In the genomic region with DNA sequence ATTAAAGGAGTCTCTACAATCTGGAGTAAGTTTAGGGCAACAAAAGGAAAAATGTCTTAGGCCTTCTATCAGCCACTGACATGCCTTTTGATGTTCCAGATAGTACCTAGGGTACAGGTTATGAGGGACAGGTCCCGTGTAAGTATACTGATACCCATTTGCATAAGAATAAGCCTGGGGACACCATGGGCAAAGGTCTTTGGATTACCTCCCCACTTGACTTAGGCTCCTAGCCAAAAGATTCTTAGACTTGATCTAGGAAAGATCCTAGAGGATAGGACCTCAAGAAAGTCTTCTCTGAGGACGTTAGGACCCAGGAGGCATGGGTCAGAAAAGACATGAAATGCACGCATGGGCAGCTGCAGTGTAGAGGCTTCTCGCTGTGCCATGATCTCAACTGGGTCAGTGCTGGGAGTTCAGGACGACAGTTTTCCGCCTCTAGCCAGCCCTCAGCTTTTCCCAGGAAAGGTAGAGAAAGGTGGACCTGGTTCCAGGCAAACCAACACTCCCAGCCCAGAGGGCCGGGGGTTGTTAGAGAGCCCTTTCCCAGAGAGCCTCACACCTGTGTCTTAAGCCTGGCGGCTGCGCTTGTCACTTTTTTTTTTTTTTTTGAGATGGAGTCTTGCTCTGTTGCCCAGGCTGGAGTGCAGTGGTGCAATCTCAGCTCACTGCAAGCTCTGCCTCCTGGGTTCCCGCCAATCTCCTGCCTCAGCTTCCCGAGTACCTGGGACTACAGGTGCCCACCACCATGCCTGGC, we compare ENCODE assay signal across 11 cellular contexts. TPM values are rescaled to one million over a fixed set of nuclear protein-coding genes. Genes with fewer than 3 reads are reported as not detected.
DNase-seq lines count a peak whose midpoint lies in the region; ATAC-seq, FAIRE-seq and TF ChIP-seq lines count a peak whose summit lies in the region.
"Had no signal": no experiment of that assay in that cellular context is flagged by ENCODE, and none has a peak within 500 bp of the region (broad histone marks: within the 10 kb centered on the region; RNA-seq: fewer than 3 reads in every experiment).

No MANE protein-coding gene starts in this region.

- POLR2A ChIA-PET in activated CD8-positive, alpha-beta T cell treated with anti-CD3 and anti-CD28 coated beads for 36 hours (lab: Charles Lee): no interaction called here
- POLR2A ChIA-PET in HepG2 (lab: Yijun Ruan, JAX): no interaction called here

- TF ChIP-seq RAD21 in HepG2 (CRISPR knock-in tag; IDR thresholded peaks at IDR 0.05): no peak

- 88% methylated on average over 10 of the region's 11 CpGs for WGBS in HepG2 (ENCODE audit: low lambda C conversion rate)

- peaks cover 3% of the 10 kb centered on the region for H3K9me3 Mint-ChIP-seq in stimulated activated naive CD8-positive, alpha-beta T cell treated with anti-CD3 and anti-CD28 coated beads, Interleukin-15, Interleukin-2, amounts not matched to agents 100 ng/mL and 50 ng/mL, for 24 hours
- H3K9me3 Mint-ChIP-seq in activated CD8-positive, alpha-beta T cell treated with anti-CD3 and anti-CD28 coated beads for 36 hours: peaks cover 4% of the 10 kb centered on the region

- H3K4me1 Mint-ChIP-seq in stimulated activated naive CD8-positive, alpha-beta T cell treated with anti-CD3 and anti-CD28 coated beads, Interleukin-15, Interleukin-2, amounts not matched to agents 100 ng/mL and 50 ng/mL, for 24 hours (ENCODE audit: low read depth): peaks cover 23% of the 10 kb centered on the region
- H3K4me1 Mint-ChIP-seq in activated CD8-positive, alpha-beta T cell treated with anti-CD3 and anti-CD28 coated beads for 36 hours (ENCODE audit: low read depth): peaks cover 17% of the 10 kb centered on the region

- no peak overlapping the region for H3K4me2 ChIP-seq in HepG2 (ENCODE audit: low read depth, low read length)

- TF ChIP-seq EP300 in HepG2 (IDR thresholded peaks at IDR 0.05; ENCODE audit: low read depth in 2 of 2, low read length in 2 of 2): no peak
- no peak for TF ChIP-seq EP300 in HepG2 (CRISPR knock-in tag; IDR thresholded peaks at IDR 0.05; ENCODE audit: borderline replicate concordance)

- ATAC-seq in stimulated activated naive CD8-positive, alpha-beta T cell treated with anti-CD3 and anti-CD28 coated beads, Interleukin-15, Interleukin-2, amounts not matched to agents 100 U/mL and 50 U/mL, for 24 hours: no peak
- peak; percentile 21 for ATAC-seq in activated CD8-positive, alpha-beta T cell treated with anti-CD3 and anti-CD28 coated beads for 36 hours
- ATAC-seq in HepG2: no peak
- ATAC-seq in upper lobe of right lung: no peak
- ATAC-seq in mucosa of descending colon: no peak

- FAIRE-seq in HepG2 (lab: Jason Lieb, UNC): no peak

- H3K27ac Mint-ChIP-seq in stimulated activated naive CD8-positive, alpha-beta T cell treated with anti-CD3 and anti-CD28 coated beads, Interleukin-15, Interleukin-2, amounts not matched to agents 100 ng/mL and 50 ng/mL, for 24 hours: peak overlapping the region; percentile 97
- H3K27ac Mint-ChIP-seq in activated CD8-positive, alpha-beta T cell treated with anti-CD3 and anti-CD28 coated beads for 36 hours: peak overlapping the region; percentile 93

- peaks cover 45% of the 10 kb centered on the region for H3K4me1 ChIP-seq in HepG2 (ENCODE audit: insufficient read depth, low read length)
- H3K4me1 ChIP-seq in upper lobe of right lung: no peaks in the 10 kb centered on the region
- H3K4me1 ChIP-seq in mucosa of descending colon (ENCODE audit: low read depth): no peaks in the 10 kb centered on the region

- H3K27ac ChIP-seq in HepG2 (ENCODE audit: extremely low read length, insufficient read depth, low read length): no peak overlapping the region
- no peak overlapping the region for H3K27ac ChIP-seq in upper lobe of right lung

- H3K36me3 Mint-ChIP-seq in stimulated activated naive CD8-positive, alpha-beta T cell treated with anti-CD3 and anti-CD28 coated beads, Interleukin-15, Interleukin-2, amounts not matched to agents 100 ng/mL and 50 ng/mL, for 24 hours (ENCODE audit: low read depth): peaks cover under 1% of the 10 kb centered on the region
- H3K36me3 Mint-ChIP-seq in activated CD8-positive, alpha-beta T cell treated with anti-CD3 and anti-CD28 coated beads for 36 hours (ENCODE audit: low read depth): peaks cover 4% of the 10 kb centered on the region

- no peak for DNase-seq in stimulated activated naive CD8-positive, alpha-beta T cell treated with anti-CD3 and anti-CD28 coated beads, Interleukin-15, Interleukin-2, amounts not matched to agents 100 U/mL and 50 U/mL, for 24 hours
- DNase-seq in activated CD8-positive, alpha-beta T cell treated with anti-CD3 and anti-CD28 coated beads for 36 hours: no peak
- DNase-seq in HepG2 (ENCODE audit: low spot score) (no peak), upper lobe of right lung (no peak), mucosa of descending colon (no peak), SKM-1 (lab: John Stamatoyannopoulos, UW; ENCODE audit: unreplicated experiment) (no peak), amniotic stem cell (lab: John Stamatoyannopoulos, UW) (no peak)
- DNase-seq: anterior cingulate cortex, dermis blood vessel endothelial cell, SW 1271 had no signal

- no peaks in the 10 kb centered on the region for H4K20me1 ChIP-seq in HepG2 (ENCODE audit: insufficient read depth, low read length)

- TF ChIP-seq CTCF in activated CD8-positive, alpha-beta T cell treated with anti-CD3 and anti-CD28 coated beads for 36 hours (IDR thresholded peaks at IDR 0.05): no peak
- TF ChIP-seq CTCF in HepG2 (CRISPR knock-in tag; IDR thresholded peaks at IDR 0.05) (no peak), upper lobe of right lung (IDR thresholded peaks at IDR 0.05) (no peak), mucosa of descending colon (IDR thresholded peaks at IDR 0.05) (no peak)

- BruUV-seq in HepG2 (replicated peaks; lab: Mats Ljungman, UMichigan): no TSS peak

- CTCF ChIA-PET in activated CD8-positive, alpha-beta T cell treated with anti-CD3 and anti-CD28 coated beads for 36 hours (lab: Charles Lee): no interaction called here
- CTCF ChIA-PET in HepG2 (lab: Yijun Ruan, JAX; ENCODE audit: low intra/inter-chr PET ratio, low total read pairs): no interaction called here

- in situ Hi-C loops in HepG2 (cut with HindIII; ENCODE audit: extremely low pct_ligation_motif_present, low pct_unique_long_range_greater_than_20kb): no loop called here

- H3K4me3 ChIP-seq in HepG2 (replicated peaks in 1 of 3; ENCODE audit: insufficient read depth in 1 of 3, low read depth in 2 of 3, low read length in 3 of 3) (no peak overlapping the region), upper lobe of right lung (peak overlapping the region; percentile 46), mucosa of descending colon (no peak overlapping the region)

- no peaks in the 10 kb centered on the region for H3K27me3 Mint-ChIP-seq in stimulated activated naive CD8-positive, alpha-beta T cell treated with anti-CD3 and anti-CD28 coated beads, Interleukin-15, Interleukin-2, amounts not matched to agents 100 ng/mL and 50 ng/mL, for 24 hours
- H3K27me3 Mint-ChIP-seq in activated CD8-positive, alpha-beta T cell treated with anti-CD3 and anti-CD28 coated beads for 36 hours: no peaks in the 10 kb centered on the region

- H2AFZ ChIP-seq in HepG2 (ENCODE audit: low read length): no peak overlapping the region

- no peak overlapping the region for H3K9ac ChIP-seq in HepG2 (ENCODE audit: insufficient read depth, low read depth, low read length)

- H3K27me3 ChIP-seq in HepG2 (ENCODE audit: control insufficient read depth in 1 of 2, insufficient read depth in 2 of 2, low read length in 2 of 2) (no peaks in the 10 kb centered on the region), upper lobe of right lung (no peaks in the 10 kb centered on the region)

- H3K9me3 ChIP-seq in HepG2 (ENCODE audit: low read length) (peaks cover 3% of the 10 kb centered on the region), upper lobe of right lung (no peaks in the 10 kb centered on the region), mucosa of descending colon (peaks cover under 1% of the 10 kb centered on the region)

- H3K36me3 ChIP-seq in HepG2 (replicated peaks in 1 of 2; ENCODE audit: control insufficient read depth in 1 of 2, insufficient read depth in 2 of 2, low read length in 2 of 2) (no peaks in the 10 kb centered on the region), upper lobe of right lung (no peaks in the 10 kb centered on the region), mucosa of descending colon (ENCODE audit: low read depth) (no peaks in the 10 kb centered on the region)

- intact Hi-C loops in activated CD8-positive, alpha-beta T cell treated with anti-CD3 and anti-CD28 coated beads for 36 hours (cut with micrococcal nuclease): no loop called here
- intact Hi-C loops in HepG2 (cut with micrococcal nuclease; ENCODE audit: unreplicated experiment) (no loop called here), upper lobe of right lung (cut with DNase I) (no loop called here), mucosa of descending colon (cut with DNase I, micrococcal nuclease) (no loop called here)

- no peaks in the 10 kb centered on the region for H3K79me2 ChIP-seq in HepG2 (ENCODE audit: insufficient read depth, low read length)

- H3K4me3 Mint-ChIP-seq in stimulated activated naive CD8-positive, alpha-beta T cell treated with anti-CD3 and anti-CD28 coated beads, Interleukin-15, Interleukin-2, amounts not matched to agents 100 ng/mL and 50 ng/mL, for 24 hours: peak overlapping the region; percentile 94
- H3K4me3 Mint-ChIP-seq in activated CD8-positive, alpha-beta T cell treated with anti-CD3 and anti-CD28 coated beads for 36 hours: peak overlapping the region; percentile 91

- TF ChIP-seq POLR2A in HepG2 (IDR thresholded peaks at IDR 0.05; ENCODE audit: insufficient read depth in 1 of 2, low read depth in 2 of 2, low read length in 2 of 2): no peak

RNA-seq across cellular contexts. Expression of a gene that starts 26.6 kb away (rescaled TPM):
- total RNA-seq in activated CD8-positive, alpha-beta T cell treated with anti-CD3 and anti-CD28 coated beads for 36 hours: 10 to 100 TPM; 52.3 to 57.1 TPM
- total RNA-seq in HepG2 (2016; rRNA removed; fragmentation: Illumina TruSeq; extraction: Trizol): 12.1 and 25.3 TPM in 2 replicates
- total RNA-seq in HepG2 (2016; cell fraction: cytosol; rRNA removed; fragmentation: Illumina TruSeq; extraction: Trizol; ENCODE audit: low read depth): 10.5 and 12.0 TPM in 2 replicates
- total RNA-seq in HepG2 (2016; cell fraction: insoluble cytoplasmic fraction; rRNA removed; fragmentation: Illumina TruSeq; extraction: Trizol): 9.2 and 25.2 TPM in 2 replicates
- 7.8 and 8.3 TPM in 2 replicates for total RNA-seq in HepG2 (2016; cell fraction: membrane; rRNA removed; fragmentation: Illumina TruSeq; extraction: Trizol)
- total RNA-seq in HepG2 (2016; cell fraction: nucleus; rRNA removed; fragmentation: Illumina TruSeq; extraction: Trizol): 34.8 and 45.0 TPM in 2 replicates
- 19.1 and 25.5 TPM in 2 replicates for polyA plus RNA-seq in HepG2 (2011; rRNA removed)
- polyA plus RNA-seq in HepG2 (2011; cell fraction: cytosol; rRNA removed): 6.8 and 9.3 TPM in 2 replicates
- 164 and 167 TPM in 2 replicates for polyA plus RNA-seq in HepG2 (2011; cell fraction: nucleus; rRNA removed)
- polyA plus RNA-seq in HepG2 (2012): 23.7 and 26.2 TPM in 2 replicates
- 3.7 and 3.9 TPM in 2 replicates for polyA plus RNA-seq in HepG2 (2016; cell fraction: cytosol; fragmentation: Illumina TruSeq; extraction: Trizol; ENCODE audit: low read depth)
- 14.4 and 17.9 TPM in 2 replicates for polyA plus RNA-seq in HepG2 (2016; cell fraction: insoluble cytoplasmic fraction; fragmentation: Illumina TruSeq; extraction: Trizol; ENCODE audit: low read depth)
- 7.6 and 7.8 TPM in 2 replicates for polyA plus RNA-seq in HepG2 (2016; cell fraction: membrane; fragmentation: Illumina TruSeq; extraction: Trizol; ENCODE audit: low read depth)
- 109 and 113 TPM in 2 replicates for polyA plus RNA-seq in HepG2 (2016; cell fraction: nucleus; fragmentation: Illumina TruSeq; extraction: Trizol; ENCODE audit: insufficient read depth, low read depth)
- polyA minus RNA-seq in HepG2 (2011; rRNA and poly(A)+ RNA removed; ENCODE audit: low replicate concordance): 49.0 and 66.8 TPM in 2 replicates
- polyA minus RNA-seq in HepG2 (2011; cell fraction: cytosol; rRNA and poly(A)+ RNA removed): 4.6 and 5.2 TPM in 2 replicates
- polyA minus RNA-seq in HepG2 (2011; cell fraction: nucleus; rRNA and poly(A)+ RNA removed): 90.0 and 98.8 TPM in 2 replicates
- total RNA-seq in upper lobe of right lung: 25.4 TPM
- total RNA-seq in mucosa of descending colon: 10 to 100 TPM; 21.2 to 24.1 (median 23.1) TPM

RNA-seq across cellular contexts. Expression of a gene that starts 52.0 kb away (rescaled TPM):
- 10 to 100 TPM; 56.2 to 60.5 TPM for total RNA-seq in activated CD8-positive, alpha-beta T cell treated with anti-CD3 and anti-CD28 coated beads for 36 hours
- 28.5 and 33.9 TPM in 2 replicates for total RNA-seq in HepG2 (2016; rRNA removed; fragmentation: Illumina TruSeq; extraction: Trizol)
- 158 and 165 TPM in 2 replicates for total RNA-seq in HepG2 (2016; cell fraction: cytosol; rRNA removed; fragmentation: Illumina TruSeq; extraction: Trizol; ENCODE audit: low read depth)
- 27.8 and 28.0 TPM in 2 replicates for total RNA-seq in HepG2 (2016; cell fraction: insoluble cytoplasmic fraction; rRNA removed; fragmentation: Illumina TruSeq; extraction: Trizol)
- total RNA-seq in HepG2 (2016; cell fraction: membrane; rRNA removed; fragmentation: Illumina TruSeq; extraction: Trizol): 38.7 and 52.1 TPM in 2 replicates
- 24.4 and 25.8 TPM in 2 replicates for total RNA-seq in HepG2 (2016; cell fraction: nucleus; rRNA removed; fragmentation: Illumina TruSeq; extraction: Trizol)
- 58.3 and 69.4 TPM in 2 replicates for polyA plus RNA-seq in HepG2 (2011; rRNA removed)
- 44.0 and 71.4 TPM in 2 replicates for polyA plus RNA-seq in HepG2 (2011; cell fraction: cytosol; rRNA removed)
- 54.4 and 59.2 TPM in 2 replicates for polyA plus RNA-seq in HepG2 (2011; cell fraction: nucleus; rRNA removed)
- 28.7 and 30.1 TPM in 2 replicates for polyA plus RNA-seq in HepG2 (2012)
- polyA plus RNA-seq in HepG2 (2016; cell fraction: cytosol; fragmentation: Illumina TruSeq; extraction: Trizol; ENCODE audit: low read depth): 6.7 and 6.8 TPM in 2 replicates
- 43.4 and 51.4 TPM in 2 replicates for polyA plus RNA-seq in HepG2 (2016; cell fraction: insoluble cytoplasmic fraction; fragmentation: Illumina TruSeq; extraction: Trizol; ENCODE audit: low read depth)
- polyA plus RNA-seq in HepG2 (2016; cell fraction: membrane; fragmentation: Illumina TruSeq; extraction: Trizol; ENCODE audit: low read depth): 18.2 and 18.4 TPM in 2 replicates
- 64.0 and 67.4 TPM in 2 replicates for polyA plus RNA-seq in HepG2 (2016; cell fraction: nucleus; fragmentation: Illumina TruSeq; extraction: Trizol; ENCODE audit: insufficient read depth, low read depth)
- 40.5 and 74.2 TPM in 2 replicates for polyA minus RNA-seq in HepG2 (2011; rRNA and poly(A)+ RNA removed; ENCODE audit: low replicate concordance)
- 25.3 and 29.9 TPM in 2 replicates for polyA minus RNA-seq in HepG2 (2011; cell fraction: cytosol; rRNA and poly(A)+ RNA removed)
- polyA minus RNA-seq in HepG2 (2011; cell fraction: nucleus; rRNA and poly(A)+ RNA removed): 33.9 and 68.1 TPM in 2 replicates
- 69.0 TPM for total RNA-seq in upper lobe of right lung
- 100 to 1,000 TPM in 1 of 3 donors, 10 to 100 TPM in 2; 55.8 to 114 (median 56.7) TPM for total RNA-seq in mucosa of descending colon

RNA-seq across cellular contexts. Expression of a gene that starts 52.3 kb away (rescaled TPM):
- 100 to 1,000 TPM; 160 to 173 TPM for total RNA-seq in activated CD8-positive, alpha-beta T cell treated with anti-CD3 and anti-CD28 coated beads for 36 hours
- total RNA-seq in HepG2 (2016; rRNA removed; fragmentation: Illumina TruSeq; extraction: Trizol) (133 and 153 TPM in 2 replicates), upper lobe of right lung (79.6 TPM), mucosa of descending colon (10 to 100 TPM; 75.8 to 91.4 (median 87.1) TPM)
- 76.4 and 78.3 TPM in 2 replicates for total RNA-seq in HepG2 (2016; cell fraction: cytosol; rRNA removed; fragmentation: Illumina TruSeq; extraction: Trizol; ENCODE audit: low read depth)
- 131 and 149 TPM in 2 replicates for total RNA-seq in HepG2 (2016; cell fraction: insoluble cytoplasmic fraction; rRNA removed; fragmentation: Illumina TruSeq; extraction: Trizol)
- 125 and 128 TPM in 2 replicates for total RNA-seq in HepG2 (2016; cell fraction: membrane; rRNA removed; fragmentation: Illumina TruSeq; extraction: Trizol)
- 85.3 and 87.5 TPM in 2 replicates for total RNA-seq in HepG2 (2016; cell fraction: nucleus; rRNA removed; fragmentation: Illumina TruSeq; extraction: Trizol)
- 123 and 129 TPM in 2 replicates for polyA plus RNA-seq in HepG2 (2011; rRNA removed)
- 110 and 124 TPM in 2 replicates for polyA plus RNA-seq in HepG2 (2011; cell fraction: cytosol; rRNA removed)
- polyA plus RNA-seq in HepG2 (2011; cell fraction: nucleus; rRNA removed): 81.2 and 89.4 TPM in 2 replicates
- 102 and 105 TPM in 2 replicates for polyA plus RNA-seq in HepG2 (2012)
- 74.8 and 88.6 TPM in 2 replicates for polyA plus RNA-seq in HepG2 (2016; cell fraction: cytosol; fragmentation: Illumina TruSeq; extraction: Trizol; ENCODE audit: low read depth)
- 170 TPM in 2 replicates for polyA plus RNA-seq in HepG2 (2016; cell fraction: insoluble cytoplasmic fraction; fragmentation: Illumina TruSeq; extraction: Trizol; ENCODE audit: low read depth)
- polyA plus RNA-seq in HepG2 (2016; cell fraction: membrane; fragmentation: Illumina TruSeq; extraction: Trizol; ENCODE audit: low read depth): 103 and 106 TPM in 2 replicates
- polyA plus RNA-seq in HepG2 (2016; cell fraction: nucleus; fragmentation: Illumina TruSeq; extraction: Trizol; ENCODE audit: insufficient read depth, low read depth): 170 and 180 TPM in 2 replicates
- polyA minus RNA-seq in HepG2 (2011; rRNA and poly(A)+ RNA removed; ENCODE audit: low replicate concordance): 121 and 292 TPM in 2 replicates
- polyA minus RNA-seq in HepG2 (2011; cell fraction: cytosol; rRNA and poly(A)+ RNA removed): 66.4 and 67.5 TPM in 2 replicates
- polyA minus RNA-seq in HepG2 (2011; cell fraction: nucleus; rRNA and poly(A)+ RNA removed): 105 and 137 TPM in 2 replicates
